ENCODE assay signal across 8 cellular contexts in the genomic region with DNA sequence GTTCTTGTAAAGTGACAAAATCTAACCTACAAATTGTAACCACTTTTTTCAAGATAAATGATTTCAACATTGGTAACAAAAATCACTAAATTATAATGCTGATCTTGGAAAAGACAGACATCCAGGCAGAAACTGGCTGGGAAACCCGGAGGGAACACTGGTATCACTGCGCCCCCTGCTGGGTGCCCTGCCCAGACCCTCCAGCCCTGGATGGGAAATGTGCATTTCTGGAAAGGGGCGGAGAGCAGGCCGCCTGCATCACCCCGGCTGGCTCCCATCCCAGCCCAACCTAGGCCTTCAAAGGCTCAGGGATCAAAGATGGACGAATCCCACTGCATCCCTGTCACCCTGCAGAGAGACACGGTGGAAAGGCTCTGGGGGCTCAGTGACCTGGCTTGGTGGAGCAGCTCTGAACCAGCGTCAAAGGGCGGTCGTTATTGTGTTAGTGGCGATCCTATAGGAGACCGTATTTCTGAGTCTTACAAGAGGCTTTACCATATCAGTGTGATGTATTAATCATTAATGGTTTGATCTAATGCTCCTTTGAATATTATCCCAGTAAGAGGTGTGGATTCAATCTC. TPM values are rescaled to one million over a fixed set of nuclear protein-coding genes. Genes with fewer than 3 reads are reported as not detected.
DNase-seq lines count a peak whose midpoint lies in the region; ATAC-seq, FAIRE-seq and TF ChIP-seq lines count a peak whose summit lies in the region.

No MANE protein-coding gene starts in this region.

- in situ Hi-C loops in IMR-90 (cut with MboI; ENCODE audit: low sequenced_read_pairs): loop anchor here (5.0 kb wide), 2 partner anchors 161 to 226 kb away; no protein-coding TSS in a partner anchor

- H2AK9ac ChIP-seq in IMR-90 (replicated peaks; ENCODE audit: low read depth, low read length, poor library complexity): no peak overlapping the region

- intact Hi-C loops in IMR-90 (cut with micrococcal nuclease): loop anchor here (1.0 kb wide), 5 partner anchors 128 to 226 kb away; no protein-coding TSS in a partner anchor
- intact Hi-C loops in Right ventricle myocardium inferior (cut with DNase I): loop anchor here (1.0 to 2.0 kb wide), 4 partner anchors 72 to 161 kb away; no protein-coding TSS in a partner anchor

- H3K36me3 ChIP-seq in IMR-90 (ENCODE audit: control insufficient read depth, insufficient read depth, low read length) (peaks cover 27% of the 10 kb centered on the region), trophoblast cell (ENCODE audit: control insufficient read depth in 1 of 2, insufficient read depth in 2 of 2, low read length in 2 of 2) (peaks cover 37 to 46% of the 10 kb centered on the region in 2 experiments)

- no peaks in the 10 kb centered on the region for H3K9me3 Mint-ChIP-seq in activated naive CD8-positive, alpha-beta T cell treated with anti-CD3 and anti-CD28 coated beads, Interleukin-2, amount 10 ng/mL, durations not matched to agents 7 days and 5 days

- H2AK5ac ChIP-seq in IMR-90 (ENCODE audit: low read depth, low read length) (no peak overlapping the region; the same call in 1 of the 2 replicates), trophoblast cell (ENCODE audit: low read length) (no peak overlapping the region)

- no peaks in the 10 kb centered on the region for H3K27me3 Mint-ChIP-seq in activated naive CD8-positive, alpha-beta T cell treated with anti-CD3 and anti-CD28 coated beads, Interleukin-2, amount 10 ng/mL, durations not matched to agents 7 days and 5 days

- WGBS in IMR-90 (ENCODE audit: extremely low coverage in 2 of 2, insufficient read length in 1 of 2), 2 experiments: no CpG with 5 or more reads among the region's 12 CpGs
- WGBS in trophoblast cell (ENCODE audit: extremely low coverage, insufficient coverage, insufficient read length): no CpG with 5 or more reads among the region's 12 CpGs

- H4K20me1 ChIP-seq in IMR-90 (ENCODE audit: insufficient read depth, low read length): no peaks in the 10 kb centered on the region

- no peak overlapping the region for H3K4me3 ChIP-seq in IMR-90 (ENCODE audit: insufficient read depth, low read depth, low read length)
- H3K4me3 ChIP-seq in trophoblast cell (ENCODE audit: low read depth, low read length): no peak overlapping the region

- peak; percentile 40; the same call in 1 of the 2 replicates for TF ChIP-seq POLR2A in IMR-90 (IDR thresholded peaks at IDR 0.05; ENCODE audit: low read depth, low read length)

- H3K9ac ChIP-seq in IMR-90 (ENCODE audit: low read depth, low read length) (no peak overlapping the region), trophoblast cell (ENCODE audit: low read length) (no peak overlapping the region)

- DNase-seq in D721Med (ENCODE audit: insufficient read length, low spot score) (peak; percentile 89), IMR-90 (peak; percentile 77), RWPE1 (ENCODE audit: low spot score) (peak; percentile 78), Right ventricle myocardium inferior (ENCODE audit: missing footprints) (peak; percentile 91), trophoblast cell (peak; percentile 79 to 89), cerebellar nuclear complex (lab: John Stamatoyannopoulos, UW) (no peak)
- DNase-seq in activated naive CD8-positive, alpha-beta T cell treated with anti-CD3 and anti-CD28 coated beads, Interleukin-2, amount 10 ng/mL, durations not matched to agents 7 days and 5 days: peak; percentile 64

- no peak overlapping the region for H3K56ac ChIP-seq in IMR-90 (ENCODE audit: extremely low read depth, insufficient read depth, low read length)

- H2BK12ac ChIP-seq in trophoblast cell (ENCODE audit: low read length): no peak overlapping the region

- H2BK5ac ChIP-seq in IMR-90 (ENCODE audit: low read depth, low read length, poor library complexity, severe bottlenecking): no peak overlapping the region
- H2BK5ac ChIP-seq in trophoblast cell (ENCODE audit: low read depth, low read length, poor library complexity): no peak overlapping the region

- H3K4ac ChIP-seq in IMR-90 (ENCODE audit: low read depth, low read length): no peak overlapping the region
- H3K4ac ChIP-seq in trophoblast cell (ENCODE audit: low read depth, low read length): no peak overlapping the region

- no peaks in the 10 kb centered on the region for H3K79me2 ChIP-seq in trophoblast cell (ENCODE audit: control insufficient read depth, insufficient read depth, low read length, poor library complexity)

- TF ChIP-seq CTCF in D721Med (IDR thresholded peaks at IDR 0.05; ENCODE audit: insufficient read depth, missing control alignments) (peak; percentile 88), IMR-90 (conservative IDR thresholded peaks at IDR 0.05; ENCODE audit: low read depth, low read length) (peak; percentile 99), RWPE1 (conservative IDR thresholded peaks at IDR 0.05; ENCODE audit: low read depth) (peak; percentile 89)

- H4K5ac ChIP-seq in IMR-90 (ENCODE audit: low read depth, low read length): no peak overlapping the region

- no TSS peak for BruUV-seq in IMR-90 (replicated peaks; lab: Mats Ljungman, UMichigan)

- H3K27me3 ChIP-seq in IMR-90 (ENCODE audit: control insufficient read depth, insufficient read depth, low read length) (no peaks in the 10 kb centered on the region), trophoblast cell (ENCODE audit: insufficient read depth, low read length) (no peaks in the 10 kb centered on the region)

- dilution Hi-C loops in IMR-90 (cut with HindIII; ENCODE audit: low sequenced_read_pairs, unreplicated experiment): no loop called here

- CTCF ChIA-PET in IMR-90 (lab: Yijun Ruan, JAX) (interaction anchor here (0.6 to 3.6 kb wide), 7 partner anchors 10 to 227 kb away, joined by 3 to 18 read pairs (median 8); no protein-coding TSS in a partner anchor), RWPE1 (lab: Yijun Ruan, JAX) (interaction anchor here (0.6 to 2.6 kb wide), 7 partner anchors 24 to 424 kb away, joined by 3 to 16 read pairs (median 4); no protein-coding TSS in a partner anchor)

- H3K4me3 Mint-ChIP-seq in activated naive CD8-positive, alpha-beta T cell treated with anti-CD3 and anti-CD28 coated beads, Interleukin-2, amount 10 ng/mL, durations not matched to agents 7 days and 5 days: no peak overlapping the region

- no peaks in the 10 kb centered on the region for H3K4me1 ChIP-seq in IMR-90 (ENCODE audit: control insufficient read depth, insufficient read depth, low read length)
- H3K4me1 ChIP-seq in trophoblast cell (ENCODE audit: control insufficient read depth in 1 of 2, insufficient read depth in 2 of 2, low read length in 2 of 2): no peaks in the 10 kb centered on the region

- H2AFZ ChIP-seq in IMR-90 (replicated peaks; ENCODE audit: low read length, poor library complexity): peak overlapping the region; percentile 38
- H2AFZ ChIP-seq in trophoblast cell (ENCODE audit: insufficient read depth, low read length, poor library complexity): no peak overlapping the region

- H4K91ac ChIP-seq in IMR-90 (ENCODE audit: insufficient read depth, low read depth, low read length) (no peak overlapping the region), trophoblast cell (ENCODE audit: low read depth, low read length) (no peak overlapping the region)

- no peak overlapping the region for H3K14ac ChIP-seq in IMR-90 (replicated peaks; ENCODE audit: low read depth, low read length)
- H3K14ac ChIP-seq in trophoblast cell (ENCODE audit: low read length): no peak overlapping the region

- peak; percentile 100 for TF ChIP-seq RAD21 in IMR-90 (IDR thresholded peaks at IDR 0.05; ENCODE audit: low read length)

- no peaks in the 10 kb centered on the region for H3K9me3 ChIP-seq in IMR-90 (ENCODE audit: control insufficient read depth, insufficient read depth, low read length)
- H3K9me3 ChIP-seq in trophoblast cell (ENCODE audit: insufficient read depth, low read depth, low read length): no peaks in the 10 kb centered on the region

- H3K4me1 Mint-ChIP-seq in activated naive CD8-positive, alpha-beta T cell treated with anti-CD3 and anti-CD28 coated beads, Interleukin-2, amount 10 ng/mL, durations not matched to agents 7 days and 5 days: no peaks in the 10 kb centered on the region

- H4K12ac ChIP-seq in trophoblast cell (ENCODE audit: low read depth, low read length): no peak overlapping the region

- H3K9me1 ChIP-seq in IMR-90 (ENCODE audit: insufficient read depth, low read length): no peaks in the 10 kb centered on the region

- H3K18ac ChIP-seq in IMR-90 (ENCODE audit: low read depth, low read length): no peak overlapping the region
- H3K18ac ChIP-seq in trophoblast cell (ENCODE audit: low read length): no peak overlapping the region

- H3K79me1 ChIP-seq in IMR-90 (ENCODE audit: low read depth in 1 of 2, low read length in 2 of 2): peaks cover 0 to 3% of the 10 kb centered on the region in 2 experiments; a peak in 1 of 4 replicates
- peaks cover 2% of the 10 kb centered on the region for H3K79me1 ChIP-seq in trophoblast cell (ENCODE audit: low read length)

- H3K4me2 ChIP-seq in IMR-90 (ENCODE audit: low read depth, low read length): no peak overlapping the region
- H3K4me2 ChIP-seq in trophoblast cell (ENCODE audit: low read length): no peak overlapping the region

- no peak overlapping the region; the same call in 2 of the 3 replicates for H2BK15ac ChIP-seq in IMR-90 (ENCODE audit: low read depth, low read length)

- H3K23ac ChIP-seq in IMR-90 (ENCODE audit: low read depth, low read length) (no peak overlapping the region), trophoblast cell (ENCODE audit: low read length) (no peak overlapping the region)

- H2BK20ac ChIP-seq in IMR-90 (ENCODE audit: low read depth, low read length): no peak overlapping the region

- FAIRE-seq in D721Med (lab: Jason Lieb, UNC): no peak

- POLR2A ChIA-PET in IMR-90 (lab: Charles Lee; ENCODE audit: unreplicated experiment) (no interaction called here), RWPE1 (lab: Yijun Ruan, JAX; ENCODE audit: low non-redundant PET) (no interaction called here)
- POLR2A ChIA-PET in activated naive CD8-positive, alpha-beta T cell treated with anti-CD3 and anti-CD28 coated beads, Interleukin-2, amount 10 ng/mL, durations not matched to agents 7 days and 5 days (lab: Charles Lee): no interaction called here

- H3K27ac ChIP-seq in IMR-90 (ENCODE audit: insufficient read depth, low read length) (no peak overlapping the region), RWPE1 (peak overlapping the region; percentile 45), trophoblast cell (ENCODE audit: low read depth, low read length) (no peak overlapping the region)

- no peak overlapping the region for H2BK120ac ChIP-seq in IMR-90 (ENCODE audit: low read depth, low read length)
- H2BK120ac ChIP-seq in trophoblast cell (ENCODE audit: insufficient read depth, low read length, poor library complexity): no peak overlapping the region

- no peak overlapping the region for H4K8ac ChIP-seq in IMR-90 (ENCODE audit: low read depth in 2 of 2, low read length in 2 of 2)
- H4K8ac ChIP-seq in trophoblast cell (ENCODE audit: low read depth, low read length): no peak overlapping the region

- no peaks in the 10 kb centered on the region for H3K36me3 Mint-ChIP-seq in activated naive CD8-positive, alpha-beta T cell treated with anti-CD3 and anti-CD28 coated beads, Interleukin-2, amount 10 ng/mL, durations not matched to agents 7 days and 5 days

- peak; percentile 96 for ATAC-seq in IMR-90 (ENCODE audit: low read depth)
- ATAC-seq in activated naive CD8-positive, alpha-beta T cell treated with anti-CD3 and anti-CD28 coated beads, Interleukin-2, amount 10 ng/mL, durations not matched to agents 7 days and 5 days (ENCODE audit: low read depth): peak; percentile 67
- ATAC-seq in Right ventricle myocardium inferior: peak; percentile 83
- ATAC-seq in HG02642 (IDR thresholded peaks at IDR 0.05; ENCODE audit: poor library complexity, unreplicated experiment): no peak

- no peak overlapping the region for H3K27ac Mint-ChIP-seq in activated naive CD8-positive, alpha-beta T cell treated with anti-CD3 and anti-CD28 coated beads, Interleukin-2, amount 10 ng/mL, durations not matched to agents 7 days and 5 days

RNA-seq across cellular contexts. Expression of a gene that starts 37.3 kb away (rescaled TPM):
- total RNA-seq in IMR-90 (2012; rRNA removed): 24.2 and 25.8 TPM in 2 replicates
- 13.2 and 15.2 TPM in 2 replicates for polyA plus RNA-seq in IMR-90 (2012; rRNA removed)
- polyA plus RNA-seq in IMR-90 (2012; cell fraction: cytosol; rRNA removed): 8.9 and 9.6 TPM in 2 replicates
- polyA plus RNA-seq in IMR-90 (2012; cell fraction: nucleus; rRNA removed; ENCODE audit: low replicate concordance): 18.2 and 21.1 TPM in 2 replicates
- 10 to 100 TPM; 15.2 to 16.6 TPM for total RNA-seq in activated naive CD8-positive, alpha-beta T cell treated with anti-CD3 and anti-CD28 coated beads, Interleukin-2, amount 10 ng/mL, durations not matched to agents 7 days and 5 days
- total RNA-seq in Right ventricle myocardium inferior: 25.3 TPM
- 21.5 and 23.3 TPM in 2 replicates for polyA plus RNA-seq in trophoblast cell (2013)

RNA-seq across cellular contexts. Expression of a gene that starts 37.3 kb away (rescaled TPM):
- total RNA-seq in IMR-90 (2012; rRNA removed) (7.3 and 9.7 TPM in 2 replicates), Right ventricle myocardium inferior (9.2 TPM)
- polyA plus RNA-seq in IMR-90 (2012; rRNA removed): 6.3 and 8.1 TPM in 2 replicates
- polyA plus RNA-seq in IMR-90 (2012; cell fraction: cytosol; rRNA removed): 3.5 and 5.1 TPM in 2 replicates
- 15.8 and 24.6 TPM in 2 replicates for polyA plus RNA-seq in IMR-90 (2012; cell fraction: nucleus; rRNA removed; ENCODE audit: low replicate concordance)
- total RNA-seq in activated naive CD8-positive, alpha-beta T cell treated with anti-CD3 and anti-CD28 coated beads, Interleukin-2, amount 10 ng/mL, durations not matched to agents 7 days and 5 days: 10 to 100 TPM; 26.1 to 27.9 TPM
- 16.7 and 17.7 TPM in 2 replicates for polyA plus RNA-seq in trophoblast cell (2013)

Comparison
In these comparisons a context has a peak if more than half of its experiments do, and no peak if none do; other contexts are left out.
1. DNase-seq: peak in D721Med (single experiment), IMR-90 (single experiment), RWPE1 (single experiment), activated naive CD8-positive, alpha-beta T cell treated with anti-CD3 and anti-CD28 coated beads, Interleukin-2, amount 10 ng/mL, durations not matched to agents 7 days and 5 days (single experiment), Right ventricle myocardium inferior (single experiment) and trophoblast cell (2 of 2); none in cerebellar nuclear complex (0 of 2).
2. Peak in every context shown above with its lines, with median percentiles within 50 percentile points of each other: CTCF ChIP-seq.